30 cellular contexts compared by ENCODE assay signal in genomic region chr5:133912951-133913350, GRCh38.
"Had no signal": no experiment of that assay in that cellular context is flagged by ENCODE, and none has a peak within 500 bp of the region (broad histone marks: within the 10 kb centered on the region; RNA-seq: fewer than 3 reads in every experiment).

No MANE protein-coding gene starts in this region.

- H3K27me3 Mint-ChIP-seq: activated B cell treated with CpG ODN at 0.5 μM for 24 hours; activated CD8-positive, alpha-beta T cell treated with anti-CD3 and anti-CD28 coated beads for 36 hours; activated naive CD4-positive, alpha-beta T cell treated with anti-CD3 and anti-CD28 coated beads, Interleukin-2, amount 50 U/mL, for 24 hours; activated naive CD8-positive, alpha-beta T cell treated with anti-CD3 and anti-CD28 coated beads for 36 hours; activated naive CD8-positive, alpha-beta T cell treated with anti-CD3 and anti-CD28 coated beads, Interleukin-2, amount 50 U/mL, for 24 hours; activated T-helper 17 cell treated with anti-CD3 and anti-CD28 coated beads, Interleukin-2, amount 50 U/mL, for 72 hours; central memory CD8-positive, alpha-beta T cell; T-helper 17 cell had no signal

- H3K27ac Mint-ChIP-seq: activated B cell treated with CpG ODN at 0.5 μM for 24 hours; activated CD8-positive, alpha-beta T cell treated with anti-CD3 and anti-CD28 coated beads for 36 hours; activated naive CD4-positive, alpha-beta T cell treated with anti-CD3 and anti-CD28 coated beads for 36 hours; activated naive CD4-positive, alpha-beta T cell treated with anti-CD3 and anti-CD28 coated beads, Interleukin-2, amount 50 U/mL, for 24 hours; activated naive CD8-positive, alpha-beta T cell treated with anti-CD3 and anti-CD28 coated beads for 36 hours; activated naive CD8-positive, alpha-beta T cell treated with anti-CD3 and anti-CD28 coated beads, Interleukin-2, amount 50 U/mL, for 24 hours; activated T-helper 17 cell treated with anti-CD3 and anti-CD28 coated beads, Interleukin-2, amount 50 U/mL, for 72 hours; brain; T-helper 17 cell; T-helper 2 cell treated with Interferon-gamma antibody and Interleukin-4, amounts not matched to agents 5 μg/mL and 100 μg/mL, for 36 hours had no signal

- H3K9me3 ChIP-seq: adrenal gland, breast epithelium had no signal

- H3K4me1 Mint-ChIP-seq: activated naive CD4-positive, alpha-beta T cell treated with anti-CD3 and anti-CD28 coated beads, Interleukin-2, amount 50 U/mL, for 24 hours; activated naive CD8-positive, alpha-beta T cell treated with anti-CD3 and anti-CD28 coated beads for 36 hours; activated naive CD8-positive, alpha-beta T cell treated with anti-CD3 and anti-CD28 coated beads, Interleukin-2, amount 50 U/mL, for 24 hours; activated T-helper 17 cell treated with anti-CD3 and anti-CD28 coated beads, Interleukin-2, amount 50 U/mL, for 72 hours; central memory CD8-positive, alpha-beta T cell had no signal

- H3K4me1 ChIP-seq: adrenal gland, breast epithelium had no signal

- ATAC-seq: activated CD4-positive, CD25-positive, alpha-beta regulatory T cell treated with anti-CD3 and anti-CD28 coated beads, Interleukin-2, amount 50 U/mL, for 24 hours; activated CD8-positive, alpha-beta T cell treated with anti-CD3 and anti-CD28 coated beads for 36 hours; activated naive CD8-positive, alpha-beta T cell treated with anti-CD3 and anti-CD28 coated beads, Interleukin-2, amount 50 U/mL, for 24 hours; activated T-cell treated with anti-CD3 and anti-CD28 coated beads, Interleukin-2, amount 50 U/mL, for 4 hours; activated T-helper 17 cell treated with anti-CD3 and anti-CD28 coated beads, Interleukin-2, amount 50 U/mL, for 72 hours; esophagus mucosa; T-helper 17 cell had no signal

- H3K27me3 ChIP-seq: adrenal gland, breast epithelium had no signal

- H3K4me3 ChIP-seq: adrenal gland, breast epithelium, coronary artery had no signal

- H3K36me3 Mint-ChIP-seq: activated naive CD4-positive, alpha-beta T cell treated with anti-CD3 and anti-CD28 coated beads, Interleukin-2, amount 50 U/mL, for 24 hours; activated naive CD8-positive, alpha-beta T cell treated with anti-CD3 and anti-CD28 coated beads for 36 hours; brain had no signal

- H3K36me3 ChIP-seq: adrenal gland, breast epithelium, WERI-Rb-1 had no signal

- H3K9me3 Mint-ChIP-seq: activated B cell treated with CpG ODN at 0.5 μM for 24 hours; activated CD8-positive, alpha-beta T cell treated with anti-CD3 and anti-CD28 coated beads for 36 hours; activated naive CD4-positive, alpha-beta T cell treated with anti-CD3 and anti-CD28 coated beads for 36 hours; activated naive CD4-positive, alpha-beta T cell treated with anti-CD3 and anti-CD28 coated beads, Interleukin-2, amount 50 U/mL, for 24 hours; activated naive CD8-positive, alpha-beta T cell treated with anti-CD3 and anti-CD28 coated beads for 36 hours; activated naive CD8-positive, alpha-beta T cell treated with anti-CD3 and anti-CD28 coated beads, Interleukin-2, amount 50 U/mL, for 24 hours; activated T-cell treated with anti-CD3 and anti-CD28 coated beads, Interleukin-2, amount 50 U/mL, for 4 hours; activated T-helper 17 cell treated with anti-CD3 and anti-CD28 coated beads, Interleukin-2, amount 50 U/mL, for 72 hours; brain; central memory CD8-positive, alpha-beta T cell; T-helper 2 cell treated with Interferon-gamma antibody and Interleukin-4, amounts not matched to agents 5 μg/mL and 100 μg/mL, for 36 hours had no signal

- H3K4me3 Mint-ChIP-seq: activated B cell treated with CpG ODN at 0.5 μM for 24 hours; activated CD8-positive, alpha-beta T cell treated with anti-CD3 and anti-CD28 coated beads for 36 hours; activated naive CD4-positive, alpha-beta T cell treated with anti-CD3 and anti-CD28 coated beads for 36 hours; activated naive CD4-positive, alpha-beta T cell treated with anti-CD3 and anti-CD28 coated beads, Interleukin-2, amount 50 U/mL, for 24 hours; activated naive CD8-positive, alpha-beta T cell treated with anti-CD3 and anti-CD28 coated beads for 36 hours; activated naive CD8-positive, alpha-beta T cell treated with anti-CD3 and anti-CD28 coated beads, Interleukin-2, amount 50 U/mL, for 24 hours; activated T-cell treated with anti-CD3 and anti-CD28 coated beads, Interleukin-2, amount 50 U/mL, for 4 hours; activated T-helper 17 cell treated with anti-CD3 and anti-CD28 coated beads, Interleukin-2, amount 50 U/mL, for 72 hours; brain; central memory CD8-positive, alpha-beta T cell; T-helper 17 cell; T-helper 2 cell treated with Interferon-gamma antibody and Interleukin-4, amounts not matched to agents 5 μg/mL and 100 μg/mL, for 36 hours had no signal

- H3K27ac ChIP-seq: adrenal gland, breast epithelium, coronary artery, WERI-Rb-1 had no signal

- DNase-seq: activated B cell treated with CpG ODN at 0.5 μM for 24 hours; activated CD4-positive, alpha-beta T cell treated with anti-CD3 and anti-CD28 coated beads for 48 hours; activated CD4-positive, alpha-beta T cell treated with anti-CD3 and anti-CD28 coated beads, Interleukin-2, amount 50 U/mL, for 1 hour; activated CD4-positive, alpha-beta T cell treated with anti-CD3 and anti-CD28 coated beads, Interleukin-2, amount 50 U/mL, for 48 hours; activated CD8-positive, alpha-beta memory T cell treated with anti-CD3 and anti-CD28 coated beads for 24 hours; activated CD8-positive, alpha-beta T cell treated with anti-CD3 and anti-CD28 coated beads for 36 hours; activated effector memory CD4-positive, alpha-beta T cell treated with Interleukin-2 at 50 U/mL for 16 hours; activated naive CD4-positive, alpha-beta T cell treated with anti-CD3 and anti-CD28 coated beads for 36 hours; activated naive CD8-positive, alpha-beta T cell treated with anti-CD3 and anti-CD28 coated beads for 36 hours; activated naive CD8-positive, alpha-beta T cell treated with anti-CD3 and anti-CD28 coated beads, Interleukin-2, amount 50 U/mL, for 24 hours; activated T-cell treated with anti-CD3 and anti-CD28 coated beads, Interleukin-2, amount 50 U/mL, for 4 hours; adrenal gland; amygdala; aorta; effector CD8-positive, alpha-beta T cell; foreskin fibroblast; head of caudate nucleus; T-helper 1 cell; T-helper 17 cell; T1000; WERI-Rb-1 had no signal
